2 cellular contexts compared by ENCODE assay signal in the genomic region with DNA sequence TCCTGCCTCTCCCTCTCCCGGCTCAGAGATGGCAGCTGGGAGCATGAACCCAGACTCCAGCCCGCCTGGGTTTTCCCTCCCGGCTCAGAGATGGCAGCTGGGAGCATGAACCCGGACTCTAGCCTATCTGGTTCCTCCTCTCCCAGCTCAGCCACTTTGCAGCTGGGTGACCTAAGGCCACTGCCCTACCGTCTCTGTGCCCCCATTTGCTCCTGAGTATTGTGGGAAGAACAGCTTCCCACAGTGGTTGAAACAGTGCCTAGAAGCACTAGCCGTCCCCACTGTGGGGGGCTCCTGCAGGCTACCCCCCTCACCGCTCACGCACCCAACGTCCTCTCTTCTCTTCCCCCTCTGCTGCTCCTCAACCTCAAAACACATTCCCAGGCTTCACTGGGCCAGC.
A peak's percentile ranks its signal among the peaks of the same experiment; 100 is the strongest.
TF ChIP-seq lines count a peak whose summit lies in the region.

No MANE protein-coding gene starts in this region.

TF ChIP-seq in HEK293, 187 proteins besides CTCF, POLR2A, EP300 and RAD21 (continued from another document):
- TF ChIP-seq ZNF768 (tag by site-specific recombination; IDR thresholded peaks at IDR 0.05) = 0 out of 2 replicates have a peak, but pooled peaks have one; percentile 37

TF ChIP-seq in WTC11, 78 proteins besides CTCF, POLR2A, EP300 and RAD21:
- TF ChIP-seq, protein P1, sequence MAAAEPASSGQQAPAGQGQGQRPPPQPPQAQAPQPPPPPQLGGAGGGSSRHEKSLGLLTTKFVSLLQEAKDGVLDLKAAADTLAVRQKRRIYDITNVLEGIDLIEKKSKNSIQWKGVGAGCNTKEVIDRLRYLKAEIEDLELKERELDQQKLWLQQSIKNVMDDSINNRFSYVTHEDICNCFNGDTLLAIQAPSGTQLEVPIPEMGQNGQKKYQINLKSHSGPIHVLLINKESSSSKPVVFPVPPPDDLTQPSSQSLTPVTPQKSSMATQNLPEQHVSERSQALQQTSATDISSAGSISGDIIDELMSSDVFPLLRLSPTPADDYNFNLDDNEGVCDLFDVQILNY (CRISPR knock-in tag; IDR thresholded peaks at IDR 0.05) = no peak
- TF ChIP-seq, protein P2, sequence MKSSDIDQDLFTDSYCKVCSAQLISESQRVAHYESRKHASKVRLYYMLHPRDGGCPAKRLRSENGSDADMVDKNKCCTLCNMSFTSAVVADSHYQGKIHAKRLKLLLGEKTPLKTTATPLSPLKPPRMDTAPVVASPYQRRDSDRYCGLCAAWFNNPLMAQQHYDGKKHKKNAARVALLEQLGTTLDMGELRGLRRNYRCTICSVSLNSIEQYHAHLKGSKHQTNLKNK (CRISPR knock-in tag; IDR thresholded peaks at IDR 0.05) = no peak
- TF ChIP-seq, protein P3, sequence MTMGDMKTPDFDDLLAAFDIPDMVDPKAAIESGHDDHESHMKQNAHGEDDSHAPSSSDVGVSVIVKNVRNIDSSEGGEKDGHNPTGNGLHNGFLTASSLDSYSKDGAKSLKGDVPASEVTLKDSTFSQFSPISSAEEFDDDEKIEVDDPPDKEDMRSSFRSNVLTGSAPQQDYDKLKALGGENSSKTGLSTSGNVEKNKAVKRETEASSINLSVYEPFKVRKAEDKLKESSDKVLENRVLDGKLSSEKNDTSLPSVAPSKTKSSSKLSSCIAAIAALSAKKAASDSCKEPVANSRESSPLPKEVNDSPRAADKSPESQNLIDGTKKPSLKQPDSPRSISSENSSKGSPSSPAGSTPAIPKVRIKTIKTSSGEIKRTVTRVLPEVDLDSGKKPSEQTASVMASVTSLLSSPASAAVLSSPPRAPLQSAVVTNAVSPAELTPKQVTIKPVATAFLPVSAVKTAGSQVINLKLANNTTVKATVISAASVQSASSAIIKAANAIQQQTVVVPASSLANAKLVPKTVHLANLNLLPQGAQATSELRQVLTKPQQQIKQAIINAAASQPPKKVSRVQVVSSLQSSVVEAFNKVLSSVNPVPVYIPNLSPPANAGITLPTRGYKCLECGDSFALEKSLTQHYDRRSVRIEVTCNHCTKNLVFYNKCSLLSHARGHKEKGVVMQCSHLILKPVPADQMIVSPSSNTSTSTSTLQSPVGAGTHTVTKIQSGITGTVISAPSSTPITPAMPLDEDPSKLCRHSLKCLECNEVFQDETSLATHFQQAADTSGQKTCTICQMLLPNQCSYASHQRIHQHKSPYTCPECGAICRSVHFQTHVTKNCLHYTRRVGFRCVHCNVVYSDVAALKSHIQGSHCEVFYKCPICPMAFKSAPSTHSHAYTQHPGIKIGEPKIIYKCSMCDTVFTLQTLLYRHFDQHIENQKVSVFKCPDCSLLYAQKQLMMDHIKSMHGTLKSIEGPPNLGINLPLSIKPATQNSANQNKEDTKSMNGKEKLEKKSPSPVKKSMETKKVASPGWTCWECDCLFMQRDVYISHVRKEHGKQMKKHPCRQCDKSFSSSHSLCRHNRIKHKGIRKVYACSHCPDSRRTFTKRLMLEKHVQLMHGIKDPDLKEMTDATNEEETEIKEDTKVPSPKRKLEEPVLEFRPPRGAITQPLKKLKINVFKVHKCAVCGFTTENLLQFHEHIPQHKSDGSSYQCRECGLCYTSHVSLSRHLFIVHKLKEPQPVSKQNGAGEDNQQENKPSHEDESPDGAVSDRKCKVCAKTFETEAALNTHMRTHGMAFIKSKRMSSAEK (CRISPR knock-in tag; IDR thresholded peaks at IDR 0.05; ENCODE audit: borderline replicate concordance) = no peak
